9 cellular contexts compared by ENCODE assay signal in genomic region chr7:104160375-104160774, GRCh38. TPM values are rescaled to one million over a fixed set of nuclear protein-coding genes. Genes with fewer than 3 reads are reported as not detected.
DNase-seq lines count a peak whose midpoint lies in the region; ATAC-seq and TF ChIP-seq lines count a peak whose summit lies in the region.
"Had no signal": no experiment of that assay in that cellular context is flagged by ENCODE, and none has a peak within 500 bp of the region (broad histone marks: within the 10 kb centered on the region; RNA-seq: fewer than 3 reads in every experiment).

No MANE protein-coding gene starts in this region.

- intact Hi-C loops in Caco-2 (cut with micrococcal nuclease; ENCODE audit: unreplicated experiment), result loop anchor here (1.0 kb wide), 3 partner anchors 54 to 636 kb away; no protein-coding TSS in a partner anchor

- no peaks in the 10 kb centered on the region for H3K27me3 Mint-ChIP-seq in Caco-2 (ENCODE audit: insufficient read depth, unreplicated experiment)
- H3K27me3 Mint-ChIP-seq: central memory CD8-positive, alpha-beta T cell had no signal

- in situ Hi-C loops in astrocyte of the cerebellum (cut with HindIII; ENCODE audit: low sequenced_read_pairs), result loop anchor here (25.0 kb wide), 1 partner anchor 598 kb away; no protein-coding TSS in a partner anchor

- peaks cover 7% of the 10 kb centered on the region for H3K4me1 Mint-ChIP-seq in Caco-2 (ENCODE audit: low read depth, unreplicated experiment)
- H3K4me1 Mint-ChIP-seq: central memory CD8-positive, alpha-beta T cell had no signal

- TF ChIP-seq CTCF in Caco-2 (IDR thresholded peaks at IDR 0.05; ENCODE audit: insufficient read depth in 1 of 2, low read depth in 1 of 2, low read length in 1 of 2, severe bottlenecking in 1 of 2, unreplicated experiment in 1 of 2), result peak; percentile 14 to 63
- no peak for TF ChIP-seq CTCF in astrocyte of the cerebellum (IDR thresholded peaks at IDR 0.05; ENCODE audit: low read depth, low read length, missing control alignments)

- H3K9me3 Mint-ChIP-seq in Caco-2 (ENCODE audit: unreplicated experiment), result no peaks in the 10 kb centered on the region
- H3K9me3 Mint-ChIP-seq: central memory CD8-positive, alpha-beta T cell had no signal

- ATAC-seq in HG03565 (IDR thresholded peaks at IDR 0.05; ENCODE audit: unreplicated experiment) (no peak), HG03457 (IDR thresholded peaks at IDR 0.05; ENCODE audit: unreplicated experiment) (no peak)

- H3K4me3 Mint-ChIP-seq in Caco-2 (ENCODE audit: unreplicated experiment), result no peak overlapping the region
- H3K4me3 Mint-ChIP-seq: central memory CD8-positive, alpha-beta T cell had no signal

- H3K36me3 Mint-ChIP-seq in Caco-2 (ENCODE audit: insufficient read depth, unreplicated experiment), result peaks cover 18% of the 10 kb centered on the region

- BruUV-seq in Caco-2 (replicated peaks; lab: Mats Ljungman, UMichigan), result no TSS peak

- POLR2A ChIA-PET in Caco-2 (lab: Charles Lee), result no interaction called here

- peaks cover 16% of the 10 kb centered on the region for H3K4me1 ChIP-seq in Caco-2

- no peaks in the 10 kb centered on the region for H3K9me3 ChIP-seq in Caco-2

- DNase-seq in Caco-2 (no peak), LHCN-M2 (ENCODE audit: low read depth) (peak; percentile 25), astrocyte of the cerebellum (ENCODE audit: low read depth) (peak; percentile 19), lung microvascular endothelial cell (ENCODE audit: low read depth in 2 of 2) (peak; percentile 31 to 59), DMS153 treated with DMSO at 0.1 percent for 48 hours (lab: John Stamatoyannopoulos, UW; ENCODE audit: unreplicated experiment) (no peak)
- DNase-seq in activated T-cell treated with anti-CD3 and anti-CD28 coated beads, Interleukin-2, amount 50 U/mL, for 48 hours, result no peak

- H3K27me3 ChIP-seq in Caco-2 (replicated peaks; ENCODE audit: control insufficient read depth, insufficient read depth, low read length), result no peaks in the 10 kb centered on the region

- H3K36me3 ChIP-seq in Caco-2 (ENCODE audit: control insufficient read depth, insufficient read depth, low read length), result no peaks in the 10 kb centered on the region; the same call in 1 of the 2 replicates

- H3K4me3 ChIP-seq in Caco-2 (ENCODE audit: low read depth, low read length) (no peak overlapping the region), astrocyte of the cerebellum (ENCODE audit: low read depth, low read length) (no peak overlapping the region)

- no peak overlapping the region for H3K27ac Mint-ChIP-seq in Caco-2 (ENCODE audit: unreplicated experiment)

- CTCF ChIA-PET in Caco-2 (lab: Charles Lee), result interaction anchor here (1.1 kb wide), 1 partner anchor 54 kb away, joined by 4 read pairs; no protein-coding TSS in a partner anchor

RNA-seq across cellular contexts. Expression of gene ORC5, which starts 47.4 kb away (rescaled TPM):
- total RNA-seq in Caco-2 (2022) (26.9 and 37.0 TPM in 2 replicates), LHCN-M2 (2014; rRNA removed) (32.6 and 33.7 TPM in 2 replicates), lung microvascular endothelial cell (13.9 and 19.8 TPM in 2 replicates)
- 10.7 TPM for polyA plus RNA-seq in LHCN-M2 (2012)

Comparison
In these comparisons a context has a peak if more than half of its experiments do, and no peak if none do; other contexts are left out.
1. DNase-seq: peak in LHCN-M2 (single experiment), astrocyte of the cerebellum (single experiment) and lung microvascular endothelial cell (2 of 2); none in Caco-2 (0 of 2), activated T-cell treated with anti-CD3 and anti-CD28 coated beads, Interleukin-2, amount 50 U/mL, for 48 hours (0 of 2) and DMS153 treated with DMSO at 0.1 percent for 48 hours (single experiment).